In the genomic region with DNA sequence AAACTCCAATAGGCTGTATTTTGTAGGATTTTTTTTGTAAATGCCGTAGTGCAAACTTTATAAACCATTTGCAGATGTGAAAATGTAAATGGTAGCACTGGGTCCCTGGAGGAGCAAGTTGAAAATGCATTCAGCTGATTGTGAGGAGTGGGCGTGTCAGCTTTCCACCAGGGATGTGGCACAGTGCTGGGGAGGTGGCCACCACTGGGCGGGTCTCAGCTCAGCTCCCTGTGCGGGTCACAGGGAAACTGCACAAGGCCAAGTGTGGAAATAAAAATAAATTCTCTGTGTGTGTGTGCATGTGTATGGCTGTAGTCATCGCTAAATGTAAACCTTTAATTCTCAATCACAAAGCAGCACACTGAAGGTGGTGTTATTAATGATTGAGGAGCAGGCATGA, we compare ENCODE assay signal across 35 cellular contexts.
"Had no signal": no experiment of that assay in that cellular context is flagged by ENCODE, and none has a peak within 500 bp of the region (broad histone marks: within the 10 kb centered on the region; RNA-seq: fewer than 3 reads in every experiment).

No MANE protein-coding gene starts in this region.

- H3K27me3 Mint-ChIP-seq: brain had no signal

- DNase-seq: activated CD4-positive, alpha-beta memory T cell treated with anti-CD3 and anti-CD28 coated beads, Interleukin-2, amount 10 ng/mL, durations not matched to agents 7 days and 5 days; activated CD4-positive, alpha-beta T cell treated with anti-CD3 and anti-CD28 coated beads for 1 hour; activated CD4-positive, alpha-beta T cell treated with anti-CD3 and anti-CD28 coated beads for 36 hours; activated CD4-positive, alpha-beta T cell treated with anti-CD3 and anti-CD28 coated beads for 48 hours; activated CD4-positive, alpha-beta T cell treated with anti-CD3 and anti-CD28 coated beads, Interleukin-2, amount 10 ng/mL, durations not matched to agents 7 days and 5 days; activated CD4-positive, alpha-beta T cell treated with anti-CD3 and anti-CD28 coated beads, Interleukin-2, amount 50 U/mL, for 48 hours; activated CD4-positive, CD25-positive, alpha-beta regulatory T cell; activated CD8-positive, alpha-beta memory T cell treated with anti-CD3 and anti-CD28 coated beads for 24 hours; activated CD8-positive, alpha-beta memory T cell treated with anti-CD3 and anti-CD28 coated beads, Interleukin-2, amount 50 U/mL, for 48 hours; activated CD8-positive, alpha-beta T cell treated with anti-CD3 and anti-CD28 coated beads, Interleukin-2, amount 10 ng/mL, durations not matched to agents 7 days and 5 days; activated effector memory CD4-positive, alpha-beta T cell treated with Interleukin-2 at 50 U/mL for 16 hours; activated gamma-delta T cell; activated naive CD4-positive, alpha-beta T cell treated with anti-CD3 and anti-CD28 coated beads, Interleukin-2, amount 10 ng/mL, durations not matched to agents 7 days and 5 days; activated naive CD4-positive, alpha-beta T cell treated with Interleukin-2 at 50 U/mL for 16 hours; activated naive CD8-positive, alpha-beta T cell treated with anti-CD3 and anti-CD28 coated beads, Interleukin-2, amount 10 ng/mL, durations not matched to agents 7 days and 5 days; activated naive CD8-positive, alpha-beta T cell treated with anti-CD3 and anti-CD28 coated beads, Interleukin-2, amount 50 U/mL, for 24 hours; activated T-cell treated with anti-CD3 and anti-CD28 coated beads, Interleukin-2, amount 50 U/mL, for 24 hours; activated T-cell treated with anti-CD3 and anti-CD28 coated beads, Interleukin-2, amount 50 U/mL, for 48 hours; amygdala; anterior cingulate cortex; T-helper 1 cell; T-helper 2 cell; T-helper 9 cell had no signal

- ATAC-seq: activated CD4-positive, alpha-beta T cell treated with anti-CD3 and anti-CD28 coated beads for 36 hours; activated CD4-positive, CD25-positive, alpha-beta regulatory T cell treated with anti-CD3 and anti-CD28 coated beads, Interleukin-2, amount 50 U/mL, for 24 hours; activated CD8-positive, alpha-beta memory T cell treated with anti-CD3 and anti-CD28 coated beads, Interleukin-2, amount 10 ng/mL, durations not matched to agents 7 days and 5 days; activated CD8-positive, alpha-beta T cell treated with anti-CD3 and anti-CD28 coated beads, Interleukin-2, amount 10 ng/mL, durations not matched to agents 7 days and 5 days; activated naive CD8-positive, alpha-beta T cell treated with anti-CD3 and anti-CD28 coated beads, Interleukin-2, amount 50 U/mL, for 24 hours had no signal

- H3K36me3 ChIP-seq: ascending aorta, cardiac muscle cell had no signal

- H3K9me3 Mint-ChIP-seq: activated CD4-positive, alpha-beta memory T cell treated with anti-CD3 and anti-CD28 coated beads, Interleukin-2, amount 10 ng/mL, durations not matched to agents 7 days and 5 days; activated CD4-positive, alpha-beta T cell treated with anti-CD3 and anti-CD28 coated beads, Interleukin-2, amount 10 ng/mL, durations not matched to agents 7 days and 5 days; activated naive CD4-positive, alpha-beta T cell treated with anti-CD3 and anti-CD28 coated beads, Interleukin-2, amount 10 ng/mL, durations not matched to agents 7 days and 5 days; activated naive CD4-positive, alpha-beta T cell treated with anti-CD3 and anti-CD28 coated beads, Interleukin-2, amount 50 U/mL, for 24 hours; activated naive CD8-positive, alpha-beta T cell treated with anti-CD3 and anti-CD28 coated beads, Interleukin-2, amount 10 ng/mL, durations not matched to agents 7 days and 5 days; activated naive CD8-positive, alpha-beta T cell treated with anti-CD3 and anti-CD28 coated beads, Interleukin-2, amount 50 U/mL, for 24 hours; activated T-cell treated with anti-CD3 and anti-CD28 coated beads, Interleukin-2, amount 50 U/mL, for 24 hours; activated T-helper 2 cell treated with anti-CD3 and anti-CD28 coated beads, Interferon-gamma antibody, Interleukin-2, Interleukin-4, amounts not matched to agents 10 μg/mL and 5 μg/mL and 100 μg/mL, durations not matched to agents 14 hours and 24 hours and 36 hours; T-helper 1 cell treated with Interleukin-12 subunit alpha and Interleukin-12 subunit beta and Interleukin-4 antibody, amounts not matched to agents 30 μg/mL and 1 μg/mL, for 36 hours; T-helper 2 cell treated with Interferon-gamma antibody and Interleukin-4, amounts not matched to agents 5 μg/mL and 100 μg/mL, for 36 hours had no signal

- H3K27ac ChIP-seq: ascending aorta, cardiac muscle cell, VCaP had no signal

- H3K27ac Mint-ChIP-seq: activated CD4-positive, alpha-beta memory T cell treated with anti-CD3 and anti-CD28 coated beads, Interleukin-2, amount 10 ng/mL, durations not matched to agents 7 days and 5 days; activated CD4-positive, alpha-beta T cell treated with anti-CD3 and anti-CD28 coated beads for 36 hours; activated CD4-positive, alpha-beta T cell treated with anti-CD3 and anti-CD28 coated beads, Interleukin-2, amount 10 ng/mL, durations not matched to agents 7 days and 5 days; activated CD8-positive, alpha-beta memory T cell treated with anti-CD3 and anti-CD28 coated beads, Interleukin-2, amount 10 ng/mL, durations not matched to agents 7 days and 5 days; activated CD8-positive, alpha-beta T cell treated with anti-CD3 and anti-CD28 coated beads, Interleukin-2, amount 10 ng/mL, durations not matched to agents 7 days and 5 days; activated naive CD4-positive, alpha-beta T cell treated with anti-CD3 and anti-CD28 coated beads, Interleukin-2, amount 10 ng/mL, durations not matched to agents 7 days and 5 days; activated naive CD4-positive, alpha-beta T cell treated with anti-CD3 and anti-CD28 coated beads, Interleukin-2, amount 50 U/mL, for 24 hours; activated naive CD8-positive, alpha-beta T cell; activated naive CD8-positive, alpha-beta T cell treated with anti-CD3 and anti-CD28 coated beads, Interleukin-2, amount 10 ng/mL, durations not matched to agents 7 days and 5 days; activated naive CD8-positive, alpha-beta T cell treated with anti-CD3 and anti-CD28 coated beads, Interleukin-2, amount 50 U/mL, for 24 hours; activated T-cell treated with anti-CD3 and anti-CD28 coated beads, Interleukin-2, amount 50 U/mL, for 24 hours; activated T-helper 2 cell treated with anti-CD3 and anti-CD28 coated beads, Interferon-gamma antibody, Interleukin-2, Interleukin-4, amounts not matched to agents 10 μg/mL and 5 μg/mL and 100 μg/mL, durations not matched to agents 14 hours and 24 hours and 36 hours; T-helper 1 cell treated with Interleukin-12 subunit alpha and Interleukin-12 subunit beta and Interleukin-4 antibody, amounts not matched to agents 30 μg/mL and 1 μg/mL, for 36 hours; T-helper 2 cell treated with Interferon-gamma antibody and Interleukin-4, amounts not matched to agents 5 μg/mL and 100 μg/mL, for 36 hours had no signal

- H3K36me3 Mint-ChIP-seq: activated CD8-positive, alpha-beta memory T cell treated with anti-CD3 and anti-CD28 coated beads, Interleukin-2, amount 10 ng/mL, durations not matched to agents 7 days and 5 days; activated naive CD4-positive, alpha-beta T cell treated with anti-CD3 and anti-CD28 coated beads, Interleukin-2, amount 10 ng/mL, durations not matched to agents 7 days and 5 days; activated naive CD4-positive, alpha-beta T cell treated with anti-CD3 and anti-CD28 coated beads, Interleukin-2, amount 50 U/mL, for 24 hours; activated naive CD8-positive, alpha-beta T cell; activated naive CD8-positive, alpha-beta T cell treated with anti-CD3 and anti-CD28 coated beads, Interleukin-2, amount 10 ng/mL, durations not matched to agents 7 days and 5 days had no signal

- H3K4me3 ChIP-seq: ascending aorta, cardiac muscle cell had no signal

- H3K4me3 Mint-ChIP-seq: activated CD4-positive, alpha-beta memory T cell treated with anti-CD3 and anti-CD28 coated beads, Interleukin-2, amount 10 ng/mL, durations not matched to agents 7 days and 5 days; activated CD4-positive, alpha-beta T cell treated with anti-CD3 and anti-CD28 coated beads for 36 hours; activated CD4-positive, alpha-beta T cell treated with anti-CD3 and anti-CD28 coated beads, Interleukin-2, amount 10 ng/mL, durations not matched to agents 7 days and 5 days; activated CD8-positive, alpha-beta memory T cell treated with anti-CD3 and anti-CD28 coated beads, Interleukin-2, amount 10 ng/mL, durations not matched to agents 7 days and 5 days; activated CD8-positive, alpha-beta T cell treated with anti-CD3 and anti-CD28 coated beads, Interleukin-2, amount 10 ng/mL, durations not matched to agents 7 days and 5 days; activated naive CD4-positive, alpha-beta T cell treated with anti-CD3 and anti-CD28 coated beads, Interleukin-2, amount 10 ng/mL, durations not matched to agents 7 days and 5 days; activated naive CD4-positive, alpha-beta T cell treated with anti-CD3 and anti-CD28 coated beads, Interleukin-2, amount 50 U/mL, for 24 hours; activated naive CD8-positive, alpha-beta T cell; activated naive CD8-positive, alpha-beta T cell treated with anti-CD3 and anti-CD28 coated beads, Interleukin-2, amount 10 ng/mL, durations not matched to agents 7 days and 5 days; activated naive CD8-positive, alpha-beta T cell treated with anti-CD3 and anti-CD28 coated beads, Interleukin-2, amount 50 U/mL, for 24 hours; activated T-cell treated with anti-CD3 and anti-CD28 coated beads, Interleukin-2, amount 50 U/mL, for 24 hours; brain; central memory CD8-positive, alpha-beta T cell; T-helper 1 cell treated with Interleukin-12 subunit alpha and Interleukin-12 subunit beta and Interleukin-4 antibody, amounts not matched to agents 30 μg/mL and 1 μg/mL, for 36 hours; T-helper 2 cell treated with Interferon-gamma antibody and Interleukin-4, amounts not matched to agents 5 μg/mL and 100 μg/mL, for 36 hours had no signal

- H3K9me3 ChIP-seq: ascending aorta had no signal

- H3K27me3 ChIP-seq: ascending aorta, cardiac muscle cell had no signal

- H3K4me1 Mint-ChIP-seq: activated CD4-positive, alpha-beta memory T cell treated with anti-CD3 and anti-CD28 coated beads, Interleukin-2, amount 10 ng/mL, durations not matched to agents 7 days and 5 days; activated CD4-positive, alpha-beta T cell treated with anti-CD3 and anti-CD28 coated beads for 36 hours; activated CD8-positive, alpha-beta memory T cell treated with anti-CD3 and anti-CD28 coated beads, Interleukin-2, amount 10 ng/mL, durations not matched to agents 7 days and 5 days; activated naive CD4-positive, alpha-beta T cell treated with anti-CD3 and anti-CD28 coated beads, Interleukin-2, amount 10 ng/mL, durations not matched to agents 7 days and 5 days; activated naive CD4-positive, alpha-beta T cell treated with anti-CD3 and anti-CD28 coated beads, Interleukin-2, amount 50 U/mL, for 24 hours; activated naive CD8-positive, alpha-beta T cell treated with anti-CD3 and anti-CD28 coated beads, Interleukin-2, amount 10 ng/mL, durations not matched to agents 7 days and 5 days; activated naive CD8-positive, alpha-beta T cell treated with anti-CD3 and anti-CD28 coated beads, Interleukin-2, amount 50 U/mL, for 24 hours; central memory CD8-positive, alpha-beta T cell had no signal
